15 cellular contexts compared by ENCODE assay signal in the genomic region with DNA sequence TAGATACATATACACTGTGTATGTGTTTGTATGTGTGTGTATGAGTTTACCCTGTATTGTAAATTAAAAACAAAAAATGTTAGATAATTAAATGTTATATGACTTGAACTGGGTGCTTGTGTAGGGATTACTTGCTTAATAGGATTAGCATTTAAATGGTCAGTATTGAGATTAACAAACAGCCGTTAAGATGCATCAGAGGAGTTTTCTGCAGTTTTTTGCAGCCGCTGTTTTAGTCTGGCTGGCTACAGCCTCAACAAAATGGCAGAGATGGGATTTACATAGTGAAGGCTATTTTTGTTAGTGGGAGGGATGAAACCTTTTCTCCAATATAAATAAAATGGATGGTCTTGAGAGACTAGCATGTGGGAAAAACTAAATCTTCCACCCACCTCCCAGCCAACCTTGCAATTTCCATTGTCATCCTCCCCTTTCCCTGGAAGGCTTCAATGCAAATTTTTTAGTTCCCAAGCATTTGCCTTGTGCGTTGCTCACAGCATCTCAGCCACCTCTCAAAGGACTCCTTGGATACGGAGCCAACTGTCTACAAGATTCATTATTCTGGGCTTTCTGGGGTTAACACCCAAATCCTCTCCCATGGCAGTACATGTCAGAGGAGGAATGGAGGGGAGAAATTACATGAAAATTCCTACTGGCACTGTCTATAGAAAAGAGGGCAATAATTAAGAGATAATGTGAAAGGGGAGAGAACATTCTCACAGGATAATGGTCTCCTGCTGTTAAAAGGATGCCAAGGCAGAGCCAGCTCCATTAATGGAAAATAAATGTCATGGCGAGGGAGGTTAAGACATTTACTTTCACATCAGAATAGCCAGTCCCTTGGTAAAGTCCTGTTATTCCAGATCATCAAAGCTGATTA.
A peak's percentile ranks its signal among the peaks of the same experiment; 100 is the strongest.
DNase-seq lines count a peak whose midpoint lies in the region; ATAC-seq lines count a peak whose summit lies in the region.
"Had no signal": no experiment of that assay in that cellular context is flagged by ENCODE, and none has a peak within 500 bp of the region (broad histone marks: within the 10 kb centered on the region; RNA-seq: fewer than 3 reads in every experiment).

No MANE protein-coding gene starts in this region.

- no peak overlapping the region for H3K23ac ChIP-seq in neuronal stem cell (ENCODE audit: low read depth, low read length, poor library complexity)

- 58% methylated on average over 5 of the region's 5 CpGs for WGBS in HUES64
- WGBS in ectodermal cell, 2 experiments, result 34 to 37% methylated on average over 4 to 5 of the region's 5 CpGs
- no CpG with 5 or more reads among the region's 5 CpGs for WGBS in neuronal stem cell (ENCODE audit: extremely low coverage in 2 of 2, insufficient read length in 2 of 2, insufficient replicate concordance in 1 of 2), 2 donors

- H2BK12ac ChIP-seq in neuronal stem cell (ENCODE audit: low read length), result no peak overlapping the region

- H3K27me3 ChIP-seq in HUES64 (ENCODE audit: insufficient read depth, low read length), result no peaks in the 10 kb centered on the region
- no peaks in the 10 kb centered on the region for H3K27me3 ChIP-seq in ectodermal cell (ENCODE audit: control insufficient read depth, insufficient read depth, low read length, poor library complexity, severe bottlenecking)
- no peaks in the 10 kb centered on the region for H3K27me3 ChIP-seq in neuronal stem cell (ENCODE audit: control insufficient read depth in 3 of 3, insufficient read depth in 3 of 3, low read depth in 1 of 3, low read length in 3 of 3)

- H3K14ac ChIP-seq in neuronal stem cell (ENCODE audit: low read length), result no peak overlapping the region

- H3K4me3 ChIP-seq in HUES64 (ENCODE audit: low read length), result no peak overlapping the region
- H3K4me3 ChIP-seq in ectodermal cell (ENCODE audit: insufficient read depth, low read depth, low read length), result no peak overlapping the region
- H3K4me3 ChIP-seq in neuronal stem cell (ENCODE audit: low read length in 2 of 2), result no peak overlapping the region
- H3K4me3 ChIP-seq: PC-9, SK-N-MC had no signal

- no peaks in the 10 kb centered on the region for H3K36me3 ChIP-seq in HUES64 (ENCODE audit: insufficient read depth, low read length)
- no peaks in the 10 kb centered on the region for H3K36me3 ChIP-seq in ectodermal cell (ENCODE audit: control insufficient read depth, insufficient read depth, low read length)
- H3K36me3 ChIP-seq in neuronal stem cell (replicated peaks in 1 of 2; ENCODE audit: control insufficient read depth in 2 of 2, insufficient read depth in 2 of 2, low read length in 2 of 2), result no peaks in the 10 kb centered on the region

- peak; percentile 47 for DNase-seq in NCI-H524 treated with DMSO at 0.1 percent for 48 hours (lab: John Stamatoyannopoulos, UW)
- peak; percentile 26 for DNase-seq in neuronal stem cell (ENCODE audit: low spot score)
- no peak for DNase-seq in activated naive CD4-positive, alpha-beta T cell treated with anti-CD3 and anti-CD28 coated beads, Interleukin-2, amount 50 U/mL, for 72 hours (ENCODE audit: low spot score in 2 of 2)
- no peak for DNase-seq in MV-4-11 (lab: John Stamatoyannopoulos, UW)
- DNase-seq: CD8-positive, alpha-beta T cell; NCI-H187; NCI-H2171; NCI-H510A; PC-9; T-helper 1 cell had no signal

- H3K27ac ChIP-seq in HUES64 (ENCODE audit: low read depth, low read length) (peak overlapping the region; percentile 47; the same call in 1 of the 2 replicates), ectodermal cell (ENCODE audit: insufficient read depth, low read depth, low read length, poor library complexity, severe bottlenecking) (peak overlapping the region; percentile 86), neuronal stem cell (replicated peaks; ENCODE audit: low read length) (peak overlapping the region; percentile 73)
- H3K27ac ChIP-seq: PC-9, SK-N-MC had no signal

- no peak overlapping the region for H2AK5ac ChIP-seq in neuronal stem cell (ENCODE audit: low read depth, low read length)

- no peak overlapping the region for H2BK120ac ChIP-seq in neuronal stem cell (ENCODE audit: low read depth, low read length)

- peaks cover 0 to 18% of the 10 kb centered on the region in 2 donors for H3K36me3 Mint-ChIP-seq in activated naive CD4-positive, alpha-beta T cell treated with anti-CD3 and anti-CD28 coated beads, Interleukin-2, amount 50 U/mL, for 72 hours
- H3K36me3 Mint-ChIP-seq: CD8-positive, alpha-beta T cell; IgD-negative memory B cell had no signal

- H2BK15ac ChIP-seq in neuronal stem cell (ENCODE audit: low read length), result no peak overlapping the region

- peaks cover 29% of the 10 kb centered on the region for H3K4me1 ChIP-seq in HUES64 (ENCODE audit: insufficient read depth, low read length)
- H3K4me1 ChIP-seq in ectodermal cell (ENCODE audit: control insufficient read depth, insufficient read depth, low read length), result peaks cover 27% of the 10 kb centered on the region
- peaks cover 3 to 24% of the 10 kb centered on the region in 2 donors for H3K4me1 ChIP-seq in neuronal stem cell (ENCODE audit: control insufficient read depth in 2 of 2, insufficient read depth in 1 of 2, low read depth in 1 of 2, low read length in 2 of 2)

- H3K4ac ChIP-seq in neuronal stem cell (ENCODE audit: low read length), result no peak overlapping the region

- H3K18ac ChIP-seq in neuronal stem cell (ENCODE audit: low read length), result no peak overlapping the region

- H3K4me2 ChIP-seq in neuronal stem cell (ENCODE audit: insufficient read depth, low read length, poor library complexity, severe bottlenecking), result no peak overlapping the region
- H3K4me2 ChIP-seq: PC-9 had no signal

- H3K9me3 ChIP-seq in HUES64 (ENCODE audit: insufficient read depth, low read depth, low read length), result no peaks in the 10 kb centered on the region
- no peaks in the 10 kb centered on the region for H3K9me3 ChIP-seq in ectodermal cell (ENCODE audit: control insufficient read depth, low read length)
- peaks cover 1 to 3% of the 10 kb centered on the region in 2 donors for H3K9me3 ChIP-seq in neuronal stem cell (replicated peaks in 1 of 2; ENCODE audit: control insufficient read depth in 2 of 2, insufficient read depth in 1 of 2, low read depth in 1 of 2, low read length in 2 of 2)

- no peak overlapping the region for H4K8ac ChIP-seq in neuronal stem cell (ENCODE audit: low read depth, low read length)

- H2AFZ ChIP-seq in neuronal stem cell (ENCODE audit: low read length), result peak overlapping the region; percentile 27
- H2AFZ ChIP-seq: PC-9 had no signal

- H3K9me3 Mint-ChIP-seq in activated naive CD4-positive, alpha-beta T cell treated with anti-CD3 and anti-CD28 coated beads, Interleukin-2, amount 50 U/mL, for 72 hours, result peaks cover 24 to 28% of the 10 kb centered on the region in 2 donors

- no peak overlapping the region; the same call in 1 of the 2 replicates for H3K9ac ChIP-seq in HUES64 (ENCODE audit: low read depth, low read length)
- H3K9ac ChIP-seq in neuronal stem cell (ENCODE audit: low read depth, low read length, poor library complexity), result no peak overlapping the region

- no peak for ATAC-seq in activated naive CD4-positive, alpha-beta T cell treated with anti-CD3 and anti-CD28 coated beads, Interleukin-2, amount 50 U/mL, for 72 hours
- no peak for ATAC-seq in GM18867 (IDR thresholded peaks at IDR 0.05; ENCODE audit: unreplicated experiment)
- ATAC-seq: CD8-positive, alpha-beta T cell had no signal

- no peak overlapping the region for H2BK5ac ChIP-seq in neuronal stem cell (ENCODE audit: low read length)

- H4K91ac ChIP-seq in neuronal stem cell (ENCODE audit: low read depth, low read length, poor library complexity), result no peak overlapping the region

- H3K27ac Mint-ChIP-seq in activated naive CD4-positive, alpha-beta T cell treated with anti-CD3 and anti-CD28 coated beads, Interleukin-2, amount 50 U/mL, for 72 hours, result no peak overlapping the region
- H3K27ac Mint-ChIP-seq: CD8-positive, alpha-beta T cell; IgD-negative memory B cell had no signal

- no peaks in the 10 kb centered on the region for H3K79me1 ChIP-seq in neuronal stem cell (ENCODE audit: low read depth, low read length)

Comparison
In these comparisons a context has a peak if more than half of its experiments do, and no peak if none do; other contexts are left out.
1. DNase-seq: peak in NCI-H524 treated with DMSO at 0.1 percent for 48 hours (single experiment) and neuronal stem cell (single experiment); none in activated naive CD4-positive, alpha-beta T cell treated with anti-CD3 and anti-CD28 coated beads, Interleukin-2, amount 50 U/mL, for 72 hours (0 of 2) and MV-4-11 (single experiment).
2. Peak in every context shown above with its lines, with median percentiles within 50 percentile points of each other: H3K27ac ChIP-seq.